ENCODE assay signal across 8 cellular contexts in genomic region chr5:76256116-76256889, GRCh38.
DNase-seq lines count a peak whose midpoint lies in the region; ATAC-seq and TF ChIP-seq lines count a peak whose summit lies in the region.

No MANE protein-coding gene starts in this region.

- H3K36me3 Mint-ChIP-seq in natural killer cell treated with Interleukin-12 subunit alpha and Interleukin-12 subunit beta and Interleukin-15 and Interleukin-18, amount 100 ng/mL, for 72 hours, result no peaks in the 10 kb centered on the region

- no peak overlapping the region for H3K4me3 ChIP-seq in AG09309 (ENCODE audit: control insufficient read depth, low read depth, low read length)

- no peak overlapping the region for H3K4me3 Mint-ChIP-seq in natural killer cell treated with Interleukin-12 subunit alpha and Interleukin-12 subunit beta and Interleukin-15 and Interleukin-18, amount 100 ng/mL, for 72 hours

- no peak overlapping the region for H3K27ac ChIP-seq in substantia nigra (ENCODE audit: low read depth, low read length, poor library complexity, severe bottlenecking)

- peaks cover 0 to 10% of the 10 kb centered on the region in 2 donors for H3K27me3 Mint-ChIP-seq in natural killer cell treated with Interleukin-12 subunit alpha and Interleukin-12 subunit beta and Interleukin-15 and Interleukin-18, amount 100 ng/mL, for 72 hours

- ATAC-seq in GM18861 (IDR thresholded peaks at IDR 0.05; ENCODE audit: unreplicated experiment) (peak; percentile 86), HG03432 (IDR thresholded peaks at IDR 0.05; ENCODE audit: unreplicated experiment) (peak; percentile 82), esophagus mucosa (peak; percentile 91)
- peak; percentile 89 to 91 for ATAC-seq in natural killer cell treated with Interleukin-12 subunit alpha and Interleukin-12 subunit beta and Interleukin-15 and Interleukin-18, amount 100 ng/mL, for 72 hours

- no peaks in the 10 kb centered on the region for H3K4me1 Mint-ChIP-seq in natural killer cell treated with Interleukin-12 subunit alpha and Interleukin-12 subunit beta and Interleukin-15 and Interleukin-18, amount 100 ng/mL, for 72 hours (ENCODE audit: low read depth in 2 of 2)

- peak overlapping the region in 1 of 2 donors; percentile 69 for H3K27ac Mint-ChIP-seq in natural killer cell treated with Interleukin-12 subunit alpha and Interleukin-12 subunit beta and Interleukin-15 and Interleukin-18, amount 100 ng/mL, for 72 hours

- DNase-seq in AG09309 (ENCODE audit: low read depth) (peak; percentile 24), NOMO-1 treated with DMSO at 0.1 percent for 48 hours (lab: John Stamatoyannopoulos, UW; ENCODE audit: unreplicated experiment) (peak; percentile 75), substantia nigra (lab: John Stamatoyannopoulos, UW) (peak in 42 of 49 donors; percentile 2 to 67 (median 28))
- DNase-seq in activated CD8-positive, alpha-beta memory T cell treated with anti-CD3 and anti-CD28 coated beads, Interleukin-2, amount 50 U/mL, for 4 hours, result peak; percentile 54
- DNase-seq in natural killer cell treated with Interleukin-12 subunit alpha and Interleukin-12 subunit beta and Interleukin-15 and Interleukin-18, amount 100 ng/mL, for 72 hours (ENCODE audit: low spot score), result peak; percentile 77

- peak; percentile 69 for TF ChIP-seq CTCF in AG09309 (IDR thresholded peaks at IDR 0.05; ENCODE audit: control insufficient read depth, insufficient read depth, low read depth, low read length, missing control alignments)

- H3K9me3 Mint-ChIP-seq in natural killer cell treated with Interleukin-12 subunit alpha and Interleukin-12 subunit beta and Interleukin-15 and Interleukin-18, amount 100 ng/mL, for 72 hours, result no peaks in the 10 kb centered on the region

Comparison
In these comparisons a context has a peak if more than half of its experiments do, and no peak if none do; other contexts are left out.
1. DNase-seq: peak in every context shown above with its lines; median percentile 77 in natural killer cell treated with Interleukin-12 subunit alpha and Interleukin-12 subunit beta and Interleukin-15 and Interleukin-18, amount 100 ng/mL, for 72 hours; 75 in NOMO-1 treated with DMSO at 0.1 percent for 48 hours; 54 in activated CD8-positive, alpha-beta memory T cell treated with anti-CD3 and anti-CD28 coated beads, Interleukin-2, amount 50 U/mL, for 4 hours; 28 in substantia nigra; 24 in AG09309.